13 cellular contexts compared by ENCODE assay signal in the genomic region with DNA sequence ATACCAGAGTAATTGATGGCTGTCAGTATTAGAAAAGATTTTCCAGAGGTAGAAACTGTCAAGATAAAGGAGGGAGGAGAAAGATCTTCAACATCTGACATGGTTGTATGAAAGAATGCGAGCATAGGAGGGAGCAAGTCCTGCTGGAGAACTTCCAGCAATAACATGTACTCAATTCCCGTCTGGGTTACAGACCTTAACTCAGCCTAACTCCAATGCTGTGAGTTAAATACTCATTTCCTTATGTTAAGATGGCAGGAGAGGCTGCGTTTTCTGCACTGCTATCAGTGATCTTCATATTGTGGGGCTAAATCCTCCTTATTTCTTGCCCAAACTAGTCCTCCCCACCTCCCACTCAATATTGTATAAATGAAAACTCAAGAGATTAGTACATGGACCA.
"Had no signal": no experiment of that assay in that cellular context is flagged by ENCODE, and none has a peak within 500 bp of the region (broad histone marks: within the 10 kb centered on the region; RNA-seq: fewer than 3 reads in every experiment).

No MANE protein-coding gene starts in this region.

- H3K27me3 Mint-ChIP-seq: activated CD4-positive, alpha-beta T cell treated with anti-CD3 and anti-CD28 coated beads, Interleukin-2, amount 10 ng/mL, durations not matched to agents 24 days and 14 days; activated naive CD8-positive, alpha-beta T cell treated with anti-CD3 and anti-CD28 coated beads, Interleukin-2, amount 10 ng/mL, durations not matched to agents 7 days and 5 days had no signal

- H3K27me3 ChIP-seq: dorsolateral prefrontal cortex, foreskin keratinocyte, ovary, transverse colon had no signal

- H3K27ac Mint-ChIP-seq: activated CD4-positive, alpha-beta T cell treated with anti-CD3 and anti-CD28 coated beads, Interleukin-2, amount 10 ng/mL, durations not matched to agents 24 days and 14 days; activated naive CD8-positive, alpha-beta T cell treated with anti-CD3 and anti-CD28 coated beads, Interleukin-2, amount 10 ng/mL, durations not matched to agents 7 days and 5 days; activated T-helper 2 cell treated with anti-CD3 and anti-CD28 coated beads, Interferon-gamma antibody, Interleukin-2, Interleukin-4, amounts not matched to agents 10 μg/mL and 5 μg/mL and 100 μg/mL, durations not matched to agents 14 hours and 24 hours and 36 hours; nephron progenitor cell had no signal

- H3K4me1 ChIP-seq: foreskin keratinocyte, transverse colon had no signal

- H3K27ac ChIP-seq: foreskin keratinocyte, ovary, transverse colon had no signal

- H3K4me3 Mint-ChIP-seq: activated CD4-positive, alpha-beta T cell treated with anti-CD3 and anti-CD28 coated beads, Interleukin-2, amount 10 ng/mL, durations not matched to agents 24 days and 14 days; activated naive CD8-positive, alpha-beta T cell treated with anti-CD3 and anti-CD28 coated beads, Interleukin-2, amount 10 ng/mL, durations not matched to agents 7 days and 5 days; nephron progenitor cell had no signal

- H3K36me3 ChIP-seq: ovary, transverse colon had no signal

- DNase-seq: activated CD4-positive, alpha-beta T cell treated with anti-CD3 and anti-CD28 coated beads, Interleukin-2, amount 10 ng/mL, durations not matched to agents 24 days and 14 days; activated naive CD8-positive, alpha-beta T cell treated with anti-CD3 and anti-CD28 coated beads, Interleukin-2, amount 10 ng/mL, durations not matched to agents 7 days and 5 days; activated T-cell treated with anti-CD3 and anti-CD28 coated beads for 4 hours; dorsolateral prefrontal cortex; foreskin keratinocyte; head of caudate nucleus; nephron progenitor cell; ovary; small intestine; transverse colon had no signal

- H3K4me1 Mint-ChIP-seq: nephron progenitor cell had no signal

- H3K9me3 ChIP-seq: ovary had no signal

- H3K4me3 ChIP-seq: dorsolateral prefrontal cortex, ovary, transverse colon had no signal

- ATAC-seq: esophagus mucosa, foreskin keratinocyte, left lobe of liver had no signal
